ENCODE assay signal across 9 cellular contexts in the genomic region with DNA sequence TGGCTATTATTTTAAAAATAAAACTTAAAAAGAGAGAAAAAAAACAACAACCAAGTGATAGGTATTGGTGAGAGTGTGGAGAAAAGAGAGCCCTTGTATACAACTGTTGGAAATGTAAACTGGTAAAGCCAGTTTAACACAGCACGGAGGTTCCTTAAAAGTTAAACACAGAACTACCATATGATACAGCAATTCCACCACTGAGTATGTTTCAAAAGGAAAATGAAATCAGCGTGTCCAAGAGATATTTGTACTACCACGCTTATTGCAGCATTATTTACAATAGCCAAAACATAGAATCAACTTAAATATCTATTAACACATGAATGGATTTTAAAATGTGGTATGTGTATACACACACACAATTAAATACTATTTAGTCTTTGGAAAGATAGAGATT. TPM values are rescaled to one million over a fixed set of nuclear protein-coding genes. Genes with fewer than 3 reads are reported as not detected.
A peak's percentile ranks its signal among the peaks of the same experiment; 100 is the strongest.
DNase-seq lines count a peak whose midpoint lies in the region; ATAC-seq, FAIRE-seq and TF ChIP-seq lines count a peak whose summit lies in the region.
"Had no signal": no experiment of that assay in that cellular context is flagged by ENCODE, and none has a peak within 500 bp of the region (broad histone marks: within the 10 kb centered on the region; RNA-seq: fewer than 3 reads in every experiment).

No MANE protein-coding gene starts in this region.

- dilution Hi-C loops in endothelial cell of umbilical vein (cut with MboI; ENCODE audit: extremely low pct_ligation_motif_present, low sequenced_read_pairs) = no loop called here

- no peaks in the 10 kb centered on the region for H3K9me1 ChIP-seq in endothelial cell of umbilical vein (replicated peaks; ENCODE audit: control insufficient read depth, extremely low read depth, insufficient read depth, low read length)

- H3K4me1 ChIP-seq in endothelial cell of umbilical vein (ENCODE audit: control insufficient read depth, extremely low read depth, insufficient read depth, low read length) = no peaks in the 10 kb centered on the region

- peaks cover 14% of the 10 kb centered on the region for H3K79me2 ChIP-seq in endothelial cell of umbilical vein (ENCODE audit: control insufficient read depth, insufficient read depth, low read length)

- BruUV-seq in endothelial cell of umbilical vein (replicated peaks; lab: Mats Ljungman, UMichigan) = TSS peak; percentile 44

- H3K4me2 ChIP-seq in endothelial cell of umbilical vein (ENCODE audit: insufficient read depth, low read length) = peak overlapping the region; percentile 70

- peak overlapping the region; percentile 33 to 88 (median 56) for H3K4me3 ChIP-seq in endothelial cell of umbilical vein (replicated peaks in 1 of 3; ENCODE audit: insufficient read depth in 1 of 3, low read depth in 1 of 3, low read length in 3 of 3)

- peak overlapping the region; percentile 51 for H3K9ac ChIP-seq in endothelial cell of umbilical vein (replicated peaks; ENCODE audit: extremely low read depth, insufficient read depth, low read length)

- peaks cover 2% of the 10 kb centered on the region for H3K27me3 Mint-ChIP-seq in nephron progenitor cell (ENCODE audit: low read depth, poor library complexity)

- TF ChIP-seq POLR2A in GM12891 (IDR thresholded peaks at IDR 0.05; ENCODE audit: low read depth, low read length) = no peak
- peak; percentile 23 for TF ChIP-seq POLR2A in endothelial cell of umbilical vein (IDR thresholded peaks at IDR 0.05; ENCODE audit: low read depth, low read length)

- H3K36me3 Mint-ChIP-seq in nephron progenitor cell (ENCODE audit: low read depth) = no peaks in the 10 kb centered on the region

- no peak for ATAC-seq in HG03442 (IDR thresholded peaks at IDR 0.05; ENCODE audit: unreplicated experiment)

- H3K9me3 ChIP-seq in endothelial cell of umbilical vein (replicated peaks; ENCODE audit: control insufficient read depth, insufficient read depth, low read length) = no peaks in the 10 kb centered on the region

- POLR2A ChIA-PET in endothelial cell of umbilical vein (lab: Charles Lee) = no interaction called here

- no peak overlapping the region for H2AFZ ChIP-seq in endothelial cell of umbilical vein (ENCODE audit: low read depth, low read length)

- no peak overlapping the region for H3K27ac Mint-ChIP-seq in nephron progenitor cell

- peaks cover 23% of the 10 kb centered on the region for H3K9me3 Mint-ChIP-seq in nephron progenitor cell

- TF ChIP-seq CTCF in endothelial cell of umbilical vein (IDR thresholded peaks at IDR 0.05; ENCODE audit: extremely low read depth in 1 of 2, insufficient read depth in 1 of 2, low read depth in 1 of 2, low read length in 2 of 2) (no peak), nephron progenitor cell (IDR thresholded peaks at IDR 0.05) (no peak)

- no peaks in the 10 kb centered on the region for H3K27me3 ChIP-seq in endothelial cell of umbilical vein (ENCODE audit: control insufficient read depth in 2 of 2, insufficient read depth in 2 of 2, low read length in 2 of 2)

- DNase-seq in GM12891 (ENCODE audit: insufficient read length, low spot score) = no peak
- peak; percentile 68 for DNase-seq in NCI-H69 (lab: John Stamatoyannopoulos, UW)
- peak; percentile 41 for DNase-seq in endothelial cell of umbilical vein (ENCODE audit: low read depth, low spot score)
- no peak for DNase-seq in nephron progenitor cell
- no peak for DNase-seq in activated CD4-positive, alpha-beta T cell treated with anti-CD3 and anti-CD28 coated beads for 1 hour
- no peak for DNase-seq in CD1c-positive myeloid dendritic cell (ENCODE audit: extremely low spot score)
- no peak for DNase-seq in DMS 273 treated with DMSO at 0.1 percent for 48 hours (lab: John Stamatoyannopoulos, UW)
- DNase-seq: kidney glomerular epithelial cell had no signal

- CTCF ChIA-PET in endothelial cell of umbilical vein (lab: Charles Lee) = no interaction called here

- FAIRE-seq in GM12891 (lab: Jason Lieb, UNC) = peak; percentile 75
- FAIRE-seq in endothelial cell of umbilical vein (lab: Jason Lieb, UNC) = no peak

- peak overlapping the region; percentile 37 for H3K27ac ChIP-seq in endothelial cell of umbilical vein (ENCODE audit: insufficient read depth, low read depth, low read length)

- intact Hi-C loops in endothelial cell of umbilical vein (cut with micrococcal nuclease) = no loop called here

- peak overlapping the region; percentile 70 for H3K4me3 Mint-ChIP-seq in nephron progenitor cell

- peaks cover 38% of the 10 kb centered on the region for H3K4me1 Mint-ChIP-seq in nephron progenitor cell

- H3K36me3 ChIP-seq in endothelial cell of umbilical vein (ENCODE audit: control insufficient read depth in 2 of 2, extremely low read depth in 1 of 2, insufficient read depth in 2 of 2, low read length in 2 of 2) = no peaks in the 10 kb centered on the region

- no peaks in the 10 kb centered on the region for H4K20me1 ChIP-seq in endothelial cell of umbilical vein (replicated peaks; ENCODE audit: control insufficient read depth, extremely low read depth, insufficient read depth, low read length)

TF ChIP-seq in GM12891, 5 proteins besides CTCF, POLR2A, EP300 and RAD21:
- no peak for TF ChIP-seq TAF1 (IDR thresholded peaks at IDR 0.05; ENCODE audit: low read depth, low read length)
- no peak for TF ChIP-seq SPI1 (IDR thresholded peaks at IDR 0.05; ENCODE audit: low read depth, low read length)
- TF ChIP-seq PAX5 (IDR thresholded peaks at IDR 0.05; ENCODE audit: insufficient read depth, low read length, severe bottlenecking) = no peak
- TF ChIP-seq POLR2AphosphoS5 (IDR thresholded peaks at IDR 0.05; ENCODE audit: low read depth, low read length) = no peak
- no peak for TF ChIP-seq POU2F2 (IDR thresholded peaks at IDR 0.05; ENCODE audit: low read depth, low read length)

TF ChIP-seq in endothelial cell of umbilical vein, 7 proteins besides CTCF, POLR2A, EP300 and RAD21:
- no peak for TF ChIP-seq POLR2AphosphoS5 (IDR thresholded peaks at IDR 0.05; ENCODE audit: insufficient read depth, low read depth, low read length)
- TF ChIP-seq EZH2 (IDR thresholded peaks at IDR 0.05; ENCODE audit: borderline replicate concordance, low read depth, low read length, severe bottlenecking) = no peak
- TF ChIP-seq FOS (IDR thresholded peaks at IDR 0.05; ENCODE audit: borderline replicate concordance, insufficient read depth, low read length) = no peak
- TF ChIP-seq GATA2 (IDR thresholded peaks at IDR 0.05; ENCODE audit: insufficient read depth, insufficient read length, low read depth, low read length) = no peak
- no peak for TF ChIP-seq MYC (IDR thresholded peaks at IDR 0.05; ENCODE audit: low read depth, low read length)
- TF ChIP-seq MAX (IDR thresholded peaks at IDR 0.05; ENCODE audit: insufficient read depth, insufficient read length) = no peak
- no peak for TF ChIP-seq JUN (IDR thresholded peaks at IDR 0.05; ENCODE audit: borderline replicate concordance, insufficient read depth, insufficient read length, low read depth)

RNA-seq across cellular contexts. Expression of gene PTCHD4, which starts 1.1 kb away (rescaled TPM):
- polyA plus RNA-seq in GM12891 (2012; ENCODE audit: low read depth, missing spikeins) = 0.09 TPM
- 1.9 and 2.0 TPM in 2 replicates for total RNA-seq in endothelial cell of umbilical vein
- 1.3 and 1.5 TPM in 2 replicates for polyA plus RNA-seq in endothelial cell of umbilical vein
- 0.90 and 1.1 TPM in 2 replicates for polyA plus RNA-seq in endothelial cell of umbilical vein (2011; cell fraction: cytosol; rRNA removed)
- 2.0 and 2.1 TPM in 2 replicates for polyA plus RNA-seq in endothelial cell of umbilical vein (2011; cell fraction: nucleus; rRNA removed)
- polyA plus RNA-seq in endothelial cell of umbilical vein (2012) = 2.6 and 5.8 TPM in 2 replicates
- 3.6 and 4.2 TPM in 2 replicates for polyA minus RNA-seq in endothelial cell of umbilical vein
- polyA minus RNA-seq in endothelial cell of umbilical vein (2011; cell fraction: cytosol; rRNA and poly(A)+ RNA removed) = not detected
- polyA minus RNA-seq in endothelial cell of umbilical vein (2011; cell fraction: nucleus; rRNA and poly(A)+ RNA removed) = 7.7 and 8.4 TPM in 2 replicates

Comparison
In these comparisons a context has a peak if more than half of its experiments do, and no peak if none do; other contexts are left out.
1. DNase-seq: peak in NCI-H69 (single experiment) and endothelial cell of umbilical vein (single experiment); none in GM12891 (single experiment), nephron progenitor cell (single experiment), activated CD4-positive, alpha-beta T cell treated with anti-CD3 and anti-CD28 coated beads for 1 hour (single experiment), CD1c-positive myeloid dendritic cell (single experiment) and DMS 273 treated with DMSO at 0.1 percent for 48 hours (single experiment).